14 cellular contexts compared by ENCODE assay signal in genomic region chr18:3666526-3667254, GRCh38.
DNase-seq lines count a peak whose midpoint lies in the region; ATAC-seq, FAIRE-seq and TF ChIP-seq lines count a peak whose summit lies in the region.
"Had no signal": no experiment of that assay in that cellular context is flagged by ENCODE, and none has a peak within 500 bp of the region (broad histone marks: within the 10 kb centered on the region; RNA-seq: fewer than 3 reads in every experiment).

No MANE protein-coding gene starts in this region.

- no peak overlapping the region for H3K4me2 ChIP-seq in GM12878 (ENCODE audit: control insufficient read depth, insufficient read depth)

- in situ Hi-C loops in GM12878 (cut with MboI), result loop anchor here (5.0 kb wide), 1 partner anchor 384 kb away; no protein-coding TSS in a partner anchor

- H3K27ac Mint-ChIP-seq in CD8-positive, alpha-beta T cell, result no peak overlapping the region
- H3K27ac Mint-ChIP-seq in neural crest cell (ENCODE audit: unreplicated experiment), result peak overlapping the region; percentile 96
- no peak overlapping the region for H3K27ac Mint-ChIP-seq in activated T-helper 1 cell treated with anti-CD3 and anti-CD28 coated beads, Interleukin-12 subunit alpha, Interleukin-12 subunit beta, Interleukin-2, Interleukin-4 antibody, amounts not matched to agents 30 ng/mL and 10 ng/mL and 1 ng/mL, durations not matched to agents 14 hours and 24 hours and 36 hours
- H3K27ac Mint-ChIP-seq: effector memory CD8-positive, alpha-beta T cell; memory B cell had no signal

- no peaks in the 10 kb centered on the region for H3K36me3 Mint-ChIP-seq in CD8-positive, alpha-beta T cell
- no peaks in the 10 kb centered on the region for H3K36me3 Mint-ChIP-seq in neural crest cell (ENCODE audit: low read depth)
- no peaks in the 10 kb centered on the region for H3K36me3 Mint-ChIP-seq in activated T-helper 1 cell treated with anti-CD3 and anti-CD28 coated beads, Interleukin-12 subunit alpha, Interleukin-12 subunit beta, Interleukin-2, Interleukin-4 antibody, amounts not matched to agents 30 ng/mL and 10 ng/mL and 1 ng/mL, durations not matched to agents 14 hours and 24 hours and 36 hours (ENCODE audit: low read depth)
- H3K36me3 Mint-ChIP-seq: memory B cell had no signal

- no peaks in the 10 kb centered on the region for H3K79me2 ChIP-seq in GM12878 (ENCODE audit: control insufficient read depth, insufficient read depth, low read length)

- FAIRE-seq in GM12878 (lab: Jason Lieb, UNC), result no peak

- TF ChIP-seq EP300 in GM12878 (IDR thresholded peaks at IDR 0.05; ENCODE audit: borderline replicate concordance in 1 of 2, control insufficient read depth in 1 of 2, low read depth in 2 of 2, low read length in 2 of 2), result no peak

- H3K4me3 ChIP-seq in CD8-positive, alpha-beta T cell (ENCODE audit: low read depth, low read length), result no peak overlapping the region
- H3K4me3 ChIP-seq in HUES48 (ENCODE audit: low read depth, low read length) (no peak overlapping the region), GM12878 (no peak overlapping the region), lower lobe of right lung (no peak overlapping the region)
- H3K4me3 ChIP-seq: ovary had no signal

- no TSS peak for BruUV-seq in GM12878 (replicated peaks; lab: Mats Ljungman, UMichigan)

- no peak for TF ChIP-seq RAD21 in GM12878 (IDR thresholded peaks at IDR 0.05; ENCODE audit: insufficient read depth, low read depth, low read length)

- intact Hi-C loops in CD8-positive, alpha-beta T cell (cut with DNase I, micrococcal nuclease), result loop anchor here (1.0 to 10.0 kb wide), 11 partner anchors 69 to 734 kb away; no protein-coding TSS in a partner anchor
- intact Hi-C loops in GM12878 (cut with micrococcal nuclease; ENCODE audit: unreplicated experiment), result loop anchor here (1.0 to 5.0 kb wide), 4 partner anchors 71 to 489 kb away; partner anchors contain the start of gene TGIF1
- intact Hi-C loops in activated T-helper 1 cell treated with anti-CD3 and anti-CD28 coated beads, Interleukin-12 subunit alpha, Interleukin-12 subunit beta, Interleukin-2, Interleukin-4 antibody, amounts not matched to agents 30 ng/mL and 10 ng/mL and 1 ng/mL, durations not matched to agents 14 hours and 24 hours and 36 hours (cut with micrococcal nuclease), result loop anchor here (1.0 to 2.0 kb wide), 10 partner anchors 42 to 385 kb away; no protein-coding TSS in a partner anchor
- intact Hi-C loops in lower lobe of right lung (cut with DNase I), result loop anchor here (5.0 kb wide), 1 partner anchor 384 kb away; no protein-coding TSS in a partner anchor

- RAD21 ChIA-PET in GM12878 (lab: Charles Lee; ENCODE audit: unreplicated experiment), result interaction anchor here (0.9 to 4.4 kb wide), 29 partner anchors 9 to 1392 kb away, joined by 3 to 76 read pairs (median 5); partner anchors contain the start of gene MYL12A

- no peaks in the 10 kb centered on the region for H3K36me3 ChIP-seq in CD8-positive, alpha-beta T cell (ENCODE audit: insufficient read depth, low read length)
- H3K36me3 ChIP-seq in HUES48 (ENCODE audit: control insufficient read depth, insufficient read depth, low read length) (0 out of 2 replicates have a peak, but pooled peaks cover 4% of the 10 kb centered on the region), GM12878 (ENCODE audit: control insufficient read depth in 2 of 2, insufficient read depth in 2 of 2, low read length in 1 of 2) (no peaks in the 10 kb centered on the region), lower lobe of right lung (no peaks in the 10 kb centered on the region)
- H3K36me3 ChIP-seq: BLaER1 treated with 17β-estradiol and CSF1 and Interleukin-3, amounts not matched to agents 10 nM and 100 nM; ovary; vagina had no signal

- H3K4me1 ChIP-seq in CD8-positive, alpha-beta T cell (ENCODE audit: insufficient read depth, low read length), result no peaks in the 10 kb centered on the region
- H3K4me1 ChIP-seq in HUES48 (ENCODE audit: control insufficient read depth, insufficient read depth, low read length) (peaks cover 19% of the 10 kb centered on the region), GM12878 (ENCODE audit: control insufficient read depth, insufficient read depth, low read length) (no peaks in the 10 kb centered on the region), lower lobe of right lung (peaks cover 32% of the 10 kb centered on the region)

- H3K4me3 Mint-ChIP-seq in CD8-positive, alpha-beta T cell, result no peak overlapping the region
- H3K4me3 Mint-ChIP-seq in neural crest cell, result peak overlapping the region; percentile 50
- no peak overlapping the region for H3K4me3 Mint-ChIP-seq in activated T-helper 1 cell treated with anti-CD3 and anti-CD28 coated beads, Interleukin-12 subunit alpha, Interleukin-12 subunit beta, Interleukin-2, Interleukin-4 antibody, amounts not matched to agents 30 ng/mL and 10 ng/mL and 1 ng/mL, durations not matched to agents 14 hours and 24 hours and 36 hours

- H3K9me3 Mint-ChIP-seq in CD8-positive, alpha-beta T cell, result no peaks in the 10 kb centered on the region
- H3K9me3 Mint-ChIP-seq in neural crest cell, result no peaks in the 10 kb centered on the region
- H3K9me3 Mint-ChIP-seq in activated T-helper 1 cell treated with anti-CD3 and anti-CD28 coated beads, Interleukin-12 subunit alpha, Interleukin-12 subunit beta, Interleukin-2, Interleukin-4 antibody, amounts not matched to agents 30 ng/mL and 10 ng/mL and 1 ng/mL, durations not matched to agents 14 hours and 24 hours and 36 hours, result peaks cover 4% of the 10 kb centered on the region
- H3K9me3 Mint-ChIP-seq: effector memory CD8-positive, alpha-beta T cell; memory B cell had no signal

- POLR2A ChIA-PET in CD8-positive, alpha-beta T cell (lab: Charles Lee), result interaction anchor here (0.7 to 1.5 kb wide), 7 partner anchors 71 to 1122 kb away, joined by 3 to 5 read pairs (median 4); partner anchors contain the start of gene MYL12A
- POLR2A ChIA-PET in GM12878 (lab: Charles Lee), result interaction anchor here (0.8 to 1.7 kb wide), 4 partner anchors 63 to 388 kb away, joined by 3 to 4 read pairs (median 4); no protein-coding TSS in a partner anchor

- peaks cover 8% of the 10 kb centered on the region for H3K4me1 Mint-ChIP-seq in CD8-positive, alpha-beta T cell (ENCODE audit: low read depth)
- H3K4me1 Mint-ChIP-seq in neural crest cell, result peaks cover 42% of the 10 kb centered on the region
- H3K4me1 Mint-ChIP-seq in activated T-helper 1 cell treated with anti-CD3 and anti-CD28 coated beads, Interleukin-12 subunit alpha, Interleukin-12 subunit beta, Interleukin-2, Interleukin-4 antibody, amounts not matched to agents 30 ng/mL and 10 ng/mL and 1 ng/mL, durations not matched to agents 14 hours and 24 hours and 36 hours (ENCODE audit: low read depth), result peaks cover 34% of the 10 kb centered on the region

- no peak for DNase-seq in CD8-positive, alpha-beta T cell
- DNase-seq in GM12878 (ENCODE audit: low read depth, low spot score) (no peak), neural crest cell (ENCODE audit: low read depth, low spot score) (no peak), lower lobe of right lung (no peak)
- no peak for DNase-seq in activated T-helper 1 cell treated with anti-CD3 and anti-CD28 coated beads, Interleukin-12 subunit alpha, Interleukin-12 subunit beta, Interleukin-2, Interleukin-4 antibody, amounts not matched to agents 30 ng/mL and 10 ng/mL and 1 ng/mL, durations not matched to agents 14 hours and 24 hours and 36 hours (ENCODE audit: low spot score)

- H2AFZ ChIP-seq in GM12878 (ENCODE audit: control insufficient read depth, low read depth, low read length), result no peak overlapping the region

- H3K9me3 ChIP-seq in CD8-positive, alpha-beta T cell (ENCODE audit: low read length), result no peaks in the 10 kb centered on the region
- H3K9me3 ChIP-seq in HUES48 (ENCODE audit: control insufficient read depth, insufficient read depth, low read length), result no peaks in the 10 kb centered on the region
- no peaks in the 10 kb centered on the region; the same call in 2 of the 3 replicates for H3K9me3 ChIP-seq in GM12878 (replicated peaks; ENCODE audit: control insufficient read depth, insufficient read depth, low read length)
- H3K9me3 ChIP-seq in lower lobe of right lung, result no peaks in the 10 kb centered on the region
- H3K9me3 ChIP-seq: ovary, vagina had no signal

- SMC1A ChIA-PET in GM12878 (lab: Charles Lee; ENCODE audit: uncharacterized antibody, unreplicated experiment), result interaction anchor here (0.5 to 4.0 kb wide), 46 partner anchors 9 to 490 kb away, joined by 3 to 72 read pairs (median 6); no protein-coding TSS in a partner anchor

- H4K20me1 ChIP-seq in GM12878 (ENCODE audit: control insufficient read depth, insufficient read depth), result no peaks in the 10 kb centered on the region
- H4K20me1 ChIP-seq: BLaER1 treated with 17β-estradiol and CSF1 and Interleukin-3, amounts not matched to agents 10 nM and 100 nM had no signal

- CTCF ChIA-PET in CD8-positive, alpha-beta T cell (lab: Charles Lee), result interaction anchor here (0.6 to 8.9 kb wide), 85 partner anchors 8 to 673 kb away, joined by 3 to 352 read pairs (median 5); no protein-coding TSS in a partner anchor
- CTCF ChIA-PET in GM12878 (lab: Yijun Ruan, JAX), result interaction anchor here (0.6 to 10.1 kb wide), 61 partner anchors 7 to 1560 kb away, joined by 3 to 204 read pairs (median 4); no protein-coding TSS in a partner anchor

- peaks cover 2% of the 10 kb centered on the region for H3K27me3 Mint-ChIP-seq in CD8-positive, alpha-beta T cell (ENCODE audit: low read depth)
- H3K27me3 Mint-ChIP-seq in neural crest cell (ENCODE audit: low read depth), result no peaks in the 10 kb centered on the region
- H3K27me3 Mint-ChIP-seq in activated T-helper 1 cell treated with anti-CD3 and anti-CD28 coated beads, Interleukin-12 subunit alpha, Interleukin-12 subunit beta, Interleukin-2, Interleukin-4 antibody, amounts not matched to agents 30 ng/mL and 10 ng/mL and 1 ng/mL, durations not matched to agents 14 hours and 24 hours and 36 hours (ENCODE audit: insufficient read depth), result peaks cover 9% of the 10 kb centered on the region
- H3K27me3 Mint-ChIP-seq: effector memory CD8-positive, alpha-beta T cell; memory B cell had no signal

- H3K27ac ChIP-seq in CD8-positive, alpha-beta T cell (ENCODE audit: low read depth, low read length), result no peak overlapping the region
- peak overlapping the region; percentile 96 for H3K27ac ChIP-seq in HUES48 (ENCODE audit: low read depth, low read length)
- H3K27ac ChIP-seq in GM12878 (ENCODE audit: control insufficient read depth, insufficient read depth), result no peak overlapping the region
- H3K27ac ChIP-seq in lower lobe of right lung, result no peak overlapping the region
- H3K27ac ChIP-seq: HL-60 had no signal

- no peak for TF ChIP-seq POLR2A in GM12878 (IDR thresholded peaks at IDR 0.05; ENCODE audit: low read depth, low read length)

- no peaks in the 10 kb centered on the region for H3K27me3 ChIP-seq in CD8-positive, alpha-beta T cell (ENCODE audit: insufficient read depth, low read length)
- H3K27me3 ChIP-seq in HUES48 (ENCODE audit: control insufficient read depth, insufficient read depth, low read length), result no peaks in the 10 kb centered on the region
- no peaks in the 10 kb centered on the region for H3K27me3 ChIP-seq in GM12878 (replicated peaks in 1 of 2; ENCODE audit: control insufficient read depth in 2 of 2, insufficient read depth in 2 of 2, low read length in 1 of 2)
- no peaks in the 10 kb centered on the region for H3K27me3 ChIP-seq in lower lobe of right lung (ENCODE audit: low read depth)
- H3K27me3 ChIP-seq: BLaER1 treated with 17β-estradiol and CSF1 and Interleukin-3, amounts not matched to agents 10 nM and 100 nM; foreskin keratinocyte; ovary; vagina had no signal

- H3K9ac ChIP-seq in HUES48 (ENCODE audit: low read depth, low read length) (no peak overlapping the region), GM12878 (ENCODE audit: control insufficient read depth, insufficient read depth, low read length) (no peak overlapping the region)

- no peak for ATAC-seq in CD8-positive, alpha-beta T cell
- ATAC-seq in GM12878, result peak; percentile 61
- no peak for ATAC-seq in HG03025 (IDR thresholded peaks at IDR 0.05; ENCODE audit: low FRiP score, unreplicated experiment)
- no peak for ATAC-seq in lower lobe of right lung

- WGBS in GM12878 (ENCODE audit: insufficient coverage, insufficient replicate concordance, low lambda C conversion rate, missing lambda C conversion rate), result 65% methylated on average over 5 of the region's 5 CpGs

- TF ChIP-seq CTCF in CD8-positive, alpha-beta T cell (IDR thresholded peaks at IDR 0.05), result peak; percentile 39
- TF ChIP-seq CTCF in GM12878 (IDR thresholded peaks at IDR 0.05 in 2 of 3, conservative IDR thresholded peaks at IDR 0.05 in 1 of 3; ENCODE audit: control insufficient read depth in 2 of 3, extremely low read depth in 1 of 3, insufficient read depth in 1 of 3, low read depth in 3 of 3, low read length in 3 of 3) (no peak), neural crest cell (conservative IDR thresholded peaks at IDR 0.05) (peak; percentile 4), lower lobe of right lung (IDR thresholded peaks at IDR 0.05) (no peak)

Comparison
In these comparisons a context has a peak if more than half of its experiments do, and no peak if none do; other contexts are left out.
1. CTCF ChIP-seq: peak in CD8-positive, alpha-beta T cell (single experiment) and neural crest cell (single experiment); none in GM12878 (0 of 3) and lower lobe of right lung (single experiment).